8 cellular contexts compared by ENCODE assay signal in genomic region chr19:18919895-18920204, GRCh38. TPM values are rescaled to one million over a fixed set of nuclear protein-coding genes. Genes with fewer than 3 reads are reported as not detected.
DNase-seq lines count a peak whose midpoint lies in the region; ATAC-seq and TF ChIP-seq lines count a peak whose summit lies in the region.

No MANE protein-coding gene starts in this region.

- TF ChIP-seq POLR2A in Peyer's patch (IDR thresholded peaks at IDR 0.05) (no peak), esophagus squamous epithelium (IDR thresholded peaks at IDR 0.05) (no peak)

- no peak for ATAC-seq in HG03520 (IDR thresholded peaks at IDR 0.05; ENCODE audit: unreplicated experiment)

- H3K36me3 ChIP-seq in GM06990 (ENCODE audit: control insufficient read depth, insufficient read depth, low read length) (peaks cover 25% of the 10 kb centered on the region), Peyer's patch (peaks cover 0 to 41% (median 0%) of the 10 kb centered on the region in 3 donors), esophagus squamous epithelium (peaks cover 22 to 60% (median 30%) of the 10 kb centered on the region in 3 donors)

- H3K9me3 ChIP-seq in Peyer's patch, result no peaks in the 10 kb centered on the region
- no peaks in the 10 kb centered on the region for H3K9me3 ChIP-seq in esophagus squamous epithelium

- H3K4me1 ChIP-seq in Peyer's patch (peaks cover 0 to 34% (median 16%) of the 10 kb centered on the region in 4 donors), esophagus squamous epithelium (peaks cover 15 to 54% (median 25%) of the 10 kb centered on the region in 3 donors)

- H3K9me3 Mint-ChIP-seq in progenitor cell of endocrine pancreas (ENCODE audit: low read depth), result no peaks in the 10 kb centered on the region

- peak overlapping the region; percentile 97 for H3K27ac Mint-ChIP-seq in progenitor cell of endocrine pancreas

- peaks cover 19% of the 10 kb centered on the region for H3K4me1 Mint-ChIP-seq in progenitor cell of endocrine pancreas (ENCODE audit: low read depth)

- no peak for DNase-seq in GM06990 (ENCODE audit: extremely low read depth, insufficient read length)
- DNase-seq in Peyer's patch, result no peak
- DNase-seq in esophagus squamous epithelium (lab: John Stamatoyannopoulos, UW), result no peak
- DNase-seq in progenitor cell of endocrine pancreas (ENCODE audit: low spot score, unreplicated experiment), result no peak
- no peak for DNase-seq in NCI-H2196 (lab: John Stamatoyannopoulos, UW; ENCODE audit: unreplicated experiment)
- DNase-seq in NCI-H2081 treated with DMSO at 0.1 percent for 48 hours (lab: John Stamatoyannopoulos, UW), result no peak
- DNase-seq in Ammon's horn (ENCODE audit: low spot score), result no peak

- H3K4me3 ChIP-seq in GM06990 (replicated peaks; ENCODE audit: low read depth, low read length) (peak overlapping the region; percentile 79), Peyer's patch (peak overlapping the region; percentile 74 to 97 (median 88)), esophagus squamous epithelium (peak overlapping the region; percentile 75 to 99 (median 88))

- peaks cover 11% of the 10 kb centered on the region for H3K36me3 Mint-ChIP-seq in progenitor cell of endocrine pancreas (ENCODE audit: insufficient read depth)

- H3K4me3 Mint-ChIP-seq in progenitor cell of endocrine pancreas (ENCODE audit: low read depth), result peak overlapping the region; percentile 91

- H3K27me3 ChIP-seq in GM06990 (replicated peaks; ENCODE audit: control insufficient read depth, insufficient read depth, low read length) (no peaks in the 10 kb centered on the region), Peyer's patch (no peaks in the 10 kb centered on the region), esophagus squamous epithelium (no peaks in the 10 kb centered on the region)

- H3K27me3 Mint-ChIP-seq in progenitor cell of endocrine pancreas, result no peaks in the 10 kb centered on the region

- TF ChIP-seq CTCF in GM06990 (IDR thresholded peaks at IDR 0.05; ENCODE audit: insufficient read depth, low read length, poor library complexity, severe bottlenecking), result no peak
- TF ChIP-seq CTCF in Peyer's patch (IDR thresholded peaks at IDR 0.05), result no peak
- no peak for TF ChIP-seq CTCF in esophagus squamous epithelium (IDR thresholded peaks at IDR 0.05)
- no peak for TF ChIP-seq CTCF in progenitor cell of endocrine pancreas (IDR thresholded peaks at IDR 0.05; ENCODE audit: unreplicated experiment)

- peak overlapping the region; percentile 60 to 94 (median 66) for H3K27ac ChIP-seq in Peyer's patch
- peak overlapping the region; percentile 83 to 96 (median 90) for H3K27ac ChIP-seq in esophagus squamous epithelium

- WGBS in esophagus squamous epithelium, 2 donors, result 0 to 2% methylated on average over 8 to 9 of the region's 15 CpGs

- intact Hi-C loops in esophagus squamous epithelium (cut with DNase I), result no loop called here

RNA-seq across cellular contexts. Expression of gene DDX49, which starts 0.3 kb away (rescaled TPM):
- total RNA-seq in Peyer's patch (10 to 100 TPM; 37.0 to 76.9 (median 47.1) TPM), esophagus squamous epithelium (10 to 100 TPM; 47.0 to 80.7 (median 60.6) TPM), progenitor cell of endocrine pancreas (44.4 and 44.7 TPM in 2 replicates)

RNA-seq across cellular contexts. Expression of gene COPE, which starts 0.7 kb away (rescaled TPM):
- total RNA-seq in Peyer's patch (100 to 1,000 TPM; 205 to 257 (median 224) TPM), esophagus squamous epithelium (100 to 1,000 TPM; 170 to 245 (median 224) TPM), progenitor cell of endocrine pancreas (189 and 192 TPM in 2 replicates)

RNA-seq across cellular contexts. Expression of gene HOMER3, which starts 21.2 kb away (rescaled TPM):
- total RNA-seq in Peyer's patch (10 to 100 TPM in 2 of 4 donors, 1 to 10 TPM in 1, under 1 TPM in 1; 0.88 to 33.0 (median 9.6) TPM), esophagus squamous epithelium (10 to 100 TPM; 10.7 to 29.5 (median 18.6) TPM), progenitor cell of endocrine pancreas (64.5 and 69.4 TPM in 2 replicates)

RNA-seq across cellular contexts. Expression of gene CERS1, which starts 23.9 kb away (rescaled TPM):
- total RNA-seq in Peyer's patch (not detected), esophagus squamous epithelium (under 1 TPM in 1 of 4 donors, not detected in 3; 0.76 TPM), progenitor cell of endocrine pancreas (20.1 and 20.9 TPM in 2 replicates)
